ENCODE assay signal across 20 cellular contexts in genomic region chr4:54661156-54661555, GRCh38. TPM values are rescaled to one million over a fixed set of nuclear protein-coding genes. Genes with fewer than 3 reads are reported as not detected.
A peak's percentile ranks its signal among the peaks of the same experiment; 100 is the strongest.
DNase-seq lines count a peak whose midpoint lies in the region; ATAC-seq and TF ChIP-seq lines count a peak whose summit lies in the region.
"Had no signal": no experiment of that assay in that cellular context is flagged by ENCODE, and none has a peak within 500 bp of the region (broad histone marks: within the 10 kb centered on the region; RNA-seq: fewer than 3 reads in every experiment).

No MANE protein-coding gene starts in this region.

- H3K27ac Mint-ChIP-seq in brain = no peak overlapping the region
- H3K27ac Mint-ChIP-seq in T-cell = no peak overlapping the region
- H3K27ac Mint-ChIP-seq: activated naive CD8-positive, alpha-beta T cell; immature natural killer cell had no signal

- H3K36me3 Mint-ChIP-seq in brain (no peaks in the 10 kb centered on the region), T-cell (no peaks in the 10 kb centered on the region)
- H3K36me3 Mint-ChIP-seq: activated naive CD8-positive, alpha-beta T cell had no signal

- TF ChIP-seq CTCF in brain (conservative IDR thresholded peaks at IDR 0.05) (no peak), foreskin fibroblast (IDR thresholded peaks at IDR 0.05; ENCODE audit: low read depth, low read length) (no peak)

- H3K4me1 ChIP-seq in ACC112 (ENCODE audit: control insufficient read depth, insufficient read depth, low read length, unreplicated experiment) = peaks cover 33% of the 10 kb centered on the region
- H3K4me1 ChIP-seq: colonic mucosa had no signal

- H3K36me3 ChIP-seq in ACC112 (ENCODE audit: insufficient read depth, low read length) = no peaks in the 10 kb centered on the region
- H3K36me3 ChIP-seq: colonic mucosa, esophagus squamous epithelium, pancreas, spleen, stomach had no signal

- no peak for ATAC-seq in left lobe of liver
- no peak for ATAC-seq in T-cell (replicated peaks in 1 of 4)
- ATAC-seq: pancreas had no signal

- H3K4me3 Mint-ChIP-seq in brain (peak overlapping the region in 3 of 5 experiments; percentile 92 to 95 (median 95)), T-cell (no peak overlapping the region)

- no peaks in the 10 kb centered on the region for H3K9me3 Mint-ChIP-seq in brain
- H3K9me3 Mint-ChIP-seq in T-cell = no peaks in the 10 kb centered on the region
- H3K9me3 Mint-ChIP-seq: immature natural killer cell had no signal

- CTCF ChIA-PET in T-cell (lab: Charles Lee) = interaction anchor here in 1 of 2 donors (1.6 kb wide), 1 partner anchor 27 kb away, joined by 3 read pairs; no protein-coding TSS in a partner anchor

- POLR2A ChIA-PET in T-cell (lab: Charles Lee) = no interaction called here

- H3K4me3 ChIP-seq in ACC112 (ENCODE audit: low read depth, low read length) (peak overlapping the region; percentile 52), foreskin fibroblast (ENCODE audit: low read depth in 1 of 2, low read length in 2 of 2) (peak overlapping the region in 1 of 2 donors; percentile 22)
- H3K4me3 ChIP-seq: colonic mucosa, pancreas, spleen, stomach had no signal

- H3K79me2 ChIP-seq in ACC112 (ENCODE audit: control insufficient read depth, insufficient read depth, low read length, unreplicated experiment) = no peaks in the 10 kb centered on the region

- peaks cover 35% of the 10 kb centered on the region for H3K27me3 ChIP-seq in ACC112 (ENCODE audit: insufficient read depth, low read length)
- H3K27me3 ChIP-seq: pancreas had no signal

- DNase-seq in HS-27A (ENCODE audit: low read depth) (peak; percentile 27), foreskin fibroblast (peak; percentile 76 to 92), left lobe of liver (ENCODE audit: low spot score) (no peak), NCI-H774 (lab: John Stamatoyannopoulos, UW) (no peak), T-cell (no peak), SK-N-DZ (ENCODE audit: low spot score) (no peak)
- DNase-seq: ACHN; activated CD4-positive, CD25-positive, alpha-beta regulatory T cell treated with anti-CD3 and anti-CD28 coated beads, Interleukin-2, amount 50 U/mL, for 72 hours; colonic mucosa; esophagus squamous epithelium; immature natural killer cell; NCI-H1092 treated with DMSO at 0.1 percent for 48 hours; NCI-H2227 treated with DMSO at 0.1 percent for 48 hours; pancreas; spleen; stomach; T-helper 1 cell had no signal

- H3K4me1 Mint-ChIP-seq in brain (peaks cover 44% of the 10 kb centered on the region), T-cell (peaks cover 15 to 18% (median 17%) of the 10 kb centered on the region in 3 donors)

- H3K27me3 Mint-ChIP-seq in brain (peaks cover 72% of the 10 kb centered on the region), T-cell (peaks cover 59 to 69% of the 10 kb centered on the region in 2 donors)

- no peak overlapping the region for H2AFZ ChIP-seq in ACC112 (ENCODE audit: low read length, unreplicated experiment)

- H3K27ac ChIP-seq in ACC112 (ENCODE audit: low read depth, low read length) = peak overlapping the region; percentile 83
- H3K27ac ChIP-seq: colonic mucosa, pancreas, spleen had no signal

RNA-seq across cellular contexts. Expression of gene KIT, which starts 3.4 kb away (rescaled TPM):
- 28.2 TPM for polyA plus RNA-seq in brain (ENCODE audit: insufficient read depth, low read depth, low replicate concordance)
- total RNA-seq in left lobe of liver (0.23 TPM), T-cell (1 to 10 TPM in 4 of 5 donors, under 1 TPM in 1; 0.98 to 6.6 (median 3.6) TPM)
- polyA plus RNA-seq in SK-N-DZ (2014; cell fraction: cytosol; rRNA removed) = 1.9 and 2.1 TPM in 2 replicates
- 2.3 and 3.7 TPM in 2 replicates for polyA plus RNA-seq in SK-N-DZ (2014; cell fraction: nucleus; rRNA removed)

Comparison
In these comparisons a context has a peak if more than half of its experiments do, and no peak if none do; other contexts are left out.
1. DNase-seq: peak in HS-27A (single experiment) and foreskin fibroblast (2 of 2); none in left lobe of liver (single experiment), NCI-H774 (single experiment), T-cell (0 of 34) and SK-N-DZ (single experiment).
2. H3K4me3 Mint-ChIP-seq: peak in brain (3 of 5); none in T-cell (0 of 3).